In the genomic region with DNA sequence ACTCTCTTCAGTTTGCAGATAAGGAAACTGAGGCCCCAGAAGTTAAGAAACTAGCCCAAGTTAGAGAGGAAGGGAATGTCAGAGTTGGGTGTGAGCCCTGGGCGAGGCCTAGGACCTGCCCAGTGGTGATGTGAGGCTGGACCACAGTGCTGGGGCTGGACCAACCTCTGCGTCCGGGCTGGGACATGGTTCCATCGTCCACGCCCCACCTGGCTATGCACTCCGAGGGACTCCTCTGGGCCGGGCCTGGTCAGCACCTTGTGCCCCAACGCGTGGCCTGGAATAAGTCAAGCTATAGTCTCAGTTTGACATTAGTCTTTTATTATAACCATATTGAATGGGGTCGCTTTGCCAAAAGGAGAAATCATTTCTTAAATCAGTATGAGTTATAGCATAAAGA, we compare ENCODE assay signal across 26 cellular contexts.
"Had no signal": no experiment of that assay in that cellular context is flagged by ENCODE, and none has a peak within 500 bp of the region (broad histone marks: within the 10 kb centered on the region; RNA-seq: fewer than 3 reads in every experiment).

No MANE protein-coding gene starts in this region.

- H3K9me3 ChIP-seq: SJCRH30 had no signal

- H3K36me3 ChIP-seq: brain microvascular endothelial cell, cardiac muscle cell had no signal

- H3K9me3 Mint-ChIP-seq: activated naive CD4-positive, alpha-beta T cell treated with anti-CD3 and anti-CD28 coated beads, Interleukin-2, amount 50 U/mL, for 24 hours had no signal

- DNase-seq: activated B cell treated with CpG ODN at 0.5 μM for 24 hours; activated CD4-positive, alpha-beta T cell treated with anti-CD3 and anti-CD28 coated beads for 1 hour; activated CD4-positive, alpha-beta T cell treated with anti-CD3 and anti-CD28 coated beads, Interleukin-2, amount 10 ng/mL, durations not matched to agents 24 days and 14 days; activated CD4-positive, alpha-beta T cell treated with anti-CD3 and anti-CD28 coated beads, Interleukin-2, amount 50 U/mL, for 48 hours; activated CD8-positive, alpha-beta memory T cell treated with anti-CD3 and anti-CD28 coated beads, Interleukin-2, amount 50 U/mL, for 48 hours; activated T-cell treated with anti-CD3 and anti-CD28 coated beads, Interleukin-2, amount 50 U/mL, for 1 hour; cerebellar nuclear complex; NCI-H1092 treated with DMSO at 0.1 percent for 48 hours; NCI-H1436; NCI-H1694 treated with DMSO at 0.1 percent for 48 hours; NCI-H2029 treated with DMSO at 0.1 percent for 48 hours; NCI-H345; NCI-H510A; NCI-H526 treated with DMSO at 0.1 percent for 48 hours; NK-92 treated with Interleukin-12 subunit alpha and Interleukin-12 subunit beta, amount 100 ng/mL, for 24 hours; OCI-M1; Peyer's patch; Right ventricle myocardium superior; SJCRH30; SW 1271; T1000 had no signal

- H3K9ac ChIP-seq: KMS-11 had no signal

- H3K27ac ChIP-seq: brain microvascular endothelial cell, KMS-11, Peyer's patch, RWPE1 had no signal

- H3K4me3 Mint-ChIP-seq: activated B cell treated with CpG ODN at 0.5 μM for 24 hours; activated CD4-positive, alpha-beta T cell treated with anti-CD3 and anti-CD28 coated beads, Interleukin-2, amount 10 ng/mL, durations not matched to agents 24 days and 14 days; activated naive CD4-positive, alpha-beta T cell treated with anti-CD3 and anti-CD28 coated beads, Interleukin-2, amount 50 U/mL, for 24 hours had no signal

- H3K4me1 Mint-ChIP-seq: activated B cell treated with CpG ODN at 0.5 μM for 24 hours had no signal

- H3K4me3 ChIP-seq: cardiac muscle cell, Peyer's patch, SJCRH30 had no signal

- H3K27ac Mint-ChIP-seq: activated B cell treated with CpG ODN at 0.5 μM for 24 hours; activated CD4-positive, alpha-beta T cell treated with anti-CD3 and anti-CD28 coated beads, Interleukin-2, amount 10 ng/mL, durations not matched to agents 24 days and 14 days; activated naive CD4-positive, alpha-beta T cell treated with anti-CD3 and anti-CD28 coated beads, Interleukin-2, amount 50 U/mL, for 24 hours had no signal

- H3K4me1 ChIP-seq: Peyer's patch had no signal

- H3K27me3 Mint-ChIP-seq: activated B cell treated with CpG ODN at 0.5 μM for 24 hours; activated CD4-positive, alpha-beta T cell treated with anti-CD3 and anti-CD28 coated beads, Interleukin-2, amount 10 ng/mL, durations not matched to agents 24 days and 14 days; activated naive CD4-positive, alpha-beta T cell treated with anti-CD3 and anti-CD28 coated beads, Interleukin-2, amount 50 U/mL, for 24 hours had no signal

- H3K27me3 ChIP-seq: brain microvascular endothelial cell, cardiac muscle cell, Peyer's patch, SJCRH30 had no signal
